In genomic region chr6:137975058-137975940, GRCh38 we compare ENCODE assay signal across 8 cellular contexts.
DNase-seq lines count a peak whose midpoint lies in the region; ATAC-seq and TF ChIP-seq lines count a peak whose summit lies in the region.

No MANE protein-coding gene starts in this region.

- H3K4me3 ChIP-seq in right lobe of liver, result no peak overlapping the region
- no peak overlapping the region for H3K4me3 ChIP-seq in heart left ventricle

- H3K4me1 Mint-ChIP-seq in activated T-helper 1 cell treated with anti-CD3 and anti-CD28 coated beads, Interleukin-12 subunit alpha, Interleukin-12 subunit beta, Interleukin-2, Interleukin-4 antibody, amounts not matched to agents 30 ng/mL and 10 ng/mL and 1 ng/mL, durations not matched to agents 14 hours and 24 hours and 36 hours (ENCODE audit: low read depth), result peaks cover 72% of the 10 kb centered on the region

- intact Hi-C loops in activated T-helper 1 cell treated with anti-CD3 and anti-CD28 coated beads, Interleukin-12 subunit alpha, Interleukin-12 subunit beta, Interleukin-2, Interleukin-4 antibody, amounts not matched to agents 30 ng/mL and 10 ng/mL and 1 ng/mL, durations not matched to agents 14 hours and 24 hours and 36 hours (cut with micrococcal nuclease), result loop anchor here (1.0 to 10.0 kb wide), 12 partner anchors 30 to 880 kb away; no protein-coding TSS in a partner anchor
- intact Hi-C loops in right lobe of liver (cut with DNase I), result no loop called here
- intact Hi-C loops in heart left ventricle (cut with DNase I), result loop anchor here in 1 of 10 donors (10.0 kb wide), 1 partner anchor 270 kb away; no protein-coding TSS in a partner anchor

- peak overlapping the region; percentile 69 for H3K4me3 Mint-ChIP-seq in activated T-helper 1 cell treated with anti-CD3 and anti-CD28 coated beads, Interleukin-12 subunit alpha, Interleukin-12 subunit beta, Interleukin-2, Interleukin-4 antibody, amounts not matched to agents 30 ng/mL and 10 ng/mL and 1 ng/mL, durations not matched to agents 14 hours and 24 hours and 36 hours

- ATAC-seq in HG03354 (IDR thresholded peaks at IDR 0.05; ENCODE audit: poor library complexity, severe bottlenecking, unreplicated experiment) (peak; percentile 57), right lobe of liver (peak in 2 of 4 donors; percentile 27 to 50), heart left ventricle (no peak)

- H3K36me3 ChIP-seq in right lobe of liver (no peaks in the 10 kb centered on the region), heart left ventricle (no peaks in the 10 kb centered on the region)

- peak; percentile 15 for DNase-seq in activated CD4-positive, alpha-beta T cell treated with anti-CD3 and anti-CD28 coated beads for 48 hours
- no peak for DNase-seq in activated CD4-positive, alpha-beta T cell treated with anti-CD3 and anti-CD28 coated beads for 1 hour
- peak; percentile 39 for DNase-seq in activated T-helper 1 cell treated with anti-CD3 and anti-CD28 coated beads, Interleukin-12 subunit alpha, Interleukin-12 subunit beta, Interleukin-2, Interleukin-4 antibody, amounts not matched to agents 30 ng/mL and 10 ng/mL and 1 ng/mL, durations not matched to agents 14 hours and 24 hours and 36 hours (ENCODE audit: low spot score)
- DNase-seq in right lobe of liver, result no peak
- DNase-seq in T-helper 9 cell, result no peak
- DNase-seq in islet precursor cell, result no peak
- DNase-seq in heart left ventricle, result no peak

- WGBS in right lobe of liver (ENCODE audit: insufficient coverage, low coverage, low lambda C conversion rate, missing lambda C conversion rate), result 42% methylated on average over 10 of the region's 10 CpGs
- WGBS in heart left ventricle, 4 donors, result 52 to 64% (median 59%) methylated on average over 8 to 10 of the region's 10 CpGs

- TF ChIP-seq CTCF in right lobe of liver (IDR thresholded peaks at IDR 0.05), result peak; percentile 23 to 35 (median 26)
- peak in 6 of 12 donors; percentile 9 to 32 (median 28) for TF ChIP-seq CTCF in heart left ventricle (IDR thresholded peaks at IDR 0.05)

- peaks cover 7% of the 10 kb centered on the region for H3K9me3 Mint-ChIP-seq in activated T-helper 1 cell treated with anti-CD3 and anti-CD28 coated beads, Interleukin-12 subunit alpha, Interleukin-12 subunit beta, Interleukin-2, Interleukin-4 antibody, amounts not matched to agents 30 ng/mL and 10 ng/mL and 1 ng/mL, durations not matched to agents 14 hours and 24 hours and 36 hours

- H3K9me3 ChIP-seq in right lobe of liver, result no peaks in the 10 kb centered on the region
- no peaks in the 10 kb centered on the region for H3K9me3 ChIP-seq in heart left ventricle

- H3K27ac ChIP-seq in right lobe of liver (no peak overlapping the region), heart left ventricle (peak overlapping the region in 1 of 12 donors; percentile 66)

- H3K4me1 ChIP-seq in right lobe of liver, result no peaks in the 10 kb centered on the region
- H3K4me1 ChIP-seq in heart left ventricle, result peaks cover 0 to 20% (median 0%) of the 10 kb centered on the region in 12 donors

- TF ChIP-seq POLR2A in right lobe of liver (IDR thresholded peaks at IDR 0.05) (no peak), heart left ventricle (IDR thresholded peaks at IDR 0.05) (no peak)

- H3K27me3 Mint-ChIP-seq in activated T-helper 1 cell treated with anti-CD3 and anti-CD28 coated beads, Interleukin-12 subunit alpha, Interleukin-12 subunit beta, Interleukin-2, Interleukin-4 antibody, amounts not matched to agents 30 ng/mL and 10 ng/mL and 1 ng/mL, durations not matched to agents 14 hours and 24 hours and 36 hours (ENCODE audit: insufficient read depth), result no peaks in the 10 kb centered on the region

- H3K36me3 Mint-ChIP-seq in activated T-helper 1 cell treated with anti-CD3 and anti-CD28 coated beads, Interleukin-12 subunit alpha, Interleukin-12 subunit beta, Interleukin-2, Interleukin-4 antibody, amounts not matched to agents 30 ng/mL and 10 ng/mL and 1 ng/mL, durations not matched to agents 14 hours and 24 hours and 36 hours (ENCODE audit: low read depth), result no peaks in the 10 kb centered on the region

- no peaks in the 10 kb centered on the region for H3K27me3 ChIP-seq in right lobe of liver
- H3K27me3 ChIP-seq in heart left ventricle, result no peaks in the 10 kb centered on the region

- H3K27ac Mint-ChIP-seq in activated T-helper 1 cell treated with anti-CD3 and anti-CD28 coated beads, Interleukin-12 subunit alpha, Interleukin-12 subunit beta, Interleukin-2, Interleukin-4 antibody, amounts not matched to agents 30 ng/mL and 10 ng/mL and 1 ng/mL, durations not matched to agents 14 hours and 24 hours and 36 hours, result peak overlapping the region; percentile 91

Comparison
In these comparisons a context has a peak if more than half of its experiments do, and no peak if none do; other contexts are left out.
1. DNase-seq: peak in activated CD4-positive, alpha-beta T cell treated with anti-CD3 and anti-CD28 coated beads for 48 hours (single experiment) and activated T-helper 1 cell treated with anti-CD3 and anti-CD28 coated beads, Interleukin-12 subunit alpha, Interleukin-12 subunit beta, Interleukin-2, Interleukin-4 antibody, amounts not matched to agents 30 ng/mL and 10 ng/mL and 1 ng/mL, durations not matched to agents 14 hours and 24 hours and 36 hours (single experiment); none in activated CD4-positive, alpha-beta T cell treated with anti-CD3 and anti-CD28 coated beads for 1 hour (single experiment), right lobe of liver (0 of 3), T-helper 9 cell (single experiment), islet precursor cell (single experiment) and heart left ventricle (0 of 5).